ENCODE assay signal across 9 cellular contexts in genomic region chr1:67166196-67166595, GRCh38. TPM values are rescaled to one million over a fixed set of nuclear protein-coding genes. Genes with fewer than 3 reads are reported as not detected.
DNase-seq lines count a peak whose midpoint lies in the region; ATAC-seq lines count a peak whose summit lies in the region.
"Had no signal": no experiment of that assay in that cellular context is flagged by ENCODE, and none has a peak within 500 bp of the region (broad histone marks: within the 10 kb centered on the region; RNA-seq: fewer than 3 reads in every experiment).

A gene with protein sequence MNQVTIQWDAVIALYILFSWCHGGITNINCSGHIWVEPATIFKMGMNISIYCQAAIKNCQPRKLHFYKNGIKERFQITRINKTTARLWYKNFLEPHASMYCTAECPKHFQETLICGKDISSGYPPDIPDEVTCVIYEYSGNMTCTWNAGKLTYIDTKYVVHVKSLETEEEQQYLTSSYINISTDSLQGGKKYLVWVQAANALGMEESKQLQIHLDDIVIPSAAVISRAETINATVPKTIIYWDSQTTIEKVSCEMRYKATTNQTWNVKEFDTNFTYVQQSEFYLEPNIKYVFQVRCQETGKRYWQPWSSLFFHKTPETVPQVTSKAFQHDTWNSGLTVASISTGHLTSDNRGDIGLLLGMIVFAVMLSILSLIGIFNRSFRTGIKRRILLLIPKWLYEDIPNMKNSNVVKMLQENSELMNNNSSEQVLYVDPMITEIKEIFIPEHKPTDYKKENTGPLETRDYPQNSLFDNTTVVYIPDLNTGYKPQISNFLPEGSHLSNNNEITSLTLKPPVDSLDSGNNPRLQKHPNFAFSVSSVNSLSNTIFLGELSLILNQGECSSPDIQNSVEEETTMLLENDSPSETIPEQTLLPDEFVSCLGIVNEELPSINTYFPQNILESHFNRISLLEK (plus strand): TSS chr1:67166454. CDS start chr1:67168121, 1,667 bp downstream.

- peak; percentile 85 for ATAC-seq in GM18861 (IDR thresholded peaks at IDR 0.05; ENCODE audit: unreplicated experiment)
- ATAC-seq in GM21390 (IDR thresholded peaks at IDR 0.05; ENCODE audit: unreplicated experiment): peak; percentile 78
- peak; percentile 81 for ATAC-seq in HG03354 (IDR thresholded peaks at IDR 0.05; ENCODE audit: poor library complexity, severe bottlenecking, unreplicated experiment)
- peak; percentile 76 to 86 for ATAC-seq in left cardiac atrium
- ATAC-seq: HCT116 had no signal

- intact Hi-C loops in left cardiac atrium (cut with DNase I): no loop called here
- intact Hi-C loops in head of caudate nucleus (cut with DNase I): no loop called here

- no peak within 1 kb of the TSS for H3K27ac ChIP-seq in substantia nigra (ENCODE audit: low read depth, low read length, poor library complexity, severe bottlenecking)
- H3K27ac ChIP-seq: stomach had no signal

- DNase-seq in left cardiac atrium: peak; percentile 23
- no peak for DNase-seq in substantia nigra (lab: John Stamatoyannopoulos, UW)
- no peak for DNase-seq in hepatic stellate cell (ENCODE audit: low spot score)
- DNase-seq in head of caudate nucleus: no peak
- DNase-seq: stomach had no signal

RNA-seq across cellular contexts. Expression of the gene that starts here (rescaled TPM):
- total RNA-seq in left cardiac atrium: not detected

Comparison
In these comparisons a context has a peak if more than half of its experiments do, and no peak if none do; other contexts are left out.
1. Peak in DNase-seq and ATAC-seq in left cardiac atrium; RNA of the gene not detected or under 1 TPM.